In genomic region chr11:45165806-45166603, GRCh38 we compare ENCODE assay signal across 27 cellular contexts.
"Had no signal": no experiment of that assay in that cellular context is flagged by ENCODE, and none has a peak within 500 bp of the region (broad histone marks: within the 10 kb centered on the region; RNA-seq: fewer than 3 reads in every experiment).

No MANE protein-coding gene starts in this region.

- H3K27me3 ChIP-seq: brain microvascular endothelial cell, cardiac muscle cell had no signal

- H3K27ac Mint-ChIP-seq: activated B cell treated with CpG ODN at 0.5 μM for 24 hours; activated CD4-positive, alpha-beta T cell treated with anti-CD3 and anti-CD28 coated beads, Interleukin-2, amount 10 ng/mL, durations not matched to agents 24 days and 14 days; activated CD8-positive, alpha-beta memory T cell treated with anti-CD3 and anti-CD28 coated beads, Interleukin-2, amount 10 ng/mL, durations not matched to agents 7 days and 5 days; activated naive CD4-positive, alpha-beta T cell treated with anti-CD3 and anti-CD28 coated beads for 36 hours; activated naive CD8-positive, alpha-beta T cell; activated T-helper 17 cell treated with anti-CD3 and anti-CD28 coated beads, Interleukin-2, amount 50 U/mL, for 72 hours; T-cell had no signal

- DNase-seq: activated B cell treated with CpG ODN at 0.5 μM for 24 hours; activated CD4-positive, alpha-beta T cell treated with anti-CD3 and anti-CD28 coated beads for 1 hour; activated CD4-positive, alpha-beta T cell treated with anti-CD3 and anti-CD28 coated beads, Interleukin-2, amount 10 ng/mL, durations not matched to agents 24 days and 14 days; activated CD4-positive, alpha-beta T cell treated with anti-CD3 and anti-CD28 coated beads, Interleukin-2, amount 50 U/mL, for 48 hours; activated CD8-positive, alpha-beta memory T cell treated with anti-CD3 and anti-CD28 coated beads, Interleukin-2, amount 10 ng/mL, durations not matched to agents 7 days and 5 days; activated gamma-delta T cell; activated naive CD4-positive, alpha-beta T cell treated with anti-CD3 and anti-CD28 coated beads for 36 hours; activated T-cell treated with anti-CD3 and anti-CD28 coated beads, Interleukin-2, amount 50 U/mL, for 4 hours; amygdala; brain microvascular endothelial cell; Karpas-422; MM.1S; NCI-H1105; NCI-H1436; NCI-H1694 treated with DMSO at 0.1 percent for 48 hours; NCI-H510A treated with DMSO at 0.1 percent for 48 hours; NCI-H69; NK-92 treated with Interleukin-12 subunit alpha and Interleukin-12 subunit beta, amount 100 ng/mL, for 24 hours; SIG-M5; T-cell; T-helper 2 cell; T1000 had no signal

- H3K36me3 ChIP-seq: brain microvascular endothelial cell, cardiac muscle cell had no signal

- H3K4me1 Mint-ChIP-seq: activated CD4-positive, alpha-beta T cell treated with anti-CD3 and anti-CD28 coated beads, Interleukin-2, amount 10 ng/mL, durations not matched to agents 24 days and 14 days had no signal

- H3K4me3 ChIP-seq: cardiac muscle cell had no signal

- H3K9me3 Mint-ChIP-seq: activated B cell treated with CpG ODN at 0.5 μM for 24 hours; activated CD4-positive, alpha-beta T cell treated with anti-CD3 and anti-CD28 coated beads, Interleukin-2, amount 10 ng/mL, durations not matched to agents 24 days and 14 days; activated naive CD4-positive, alpha-beta T cell treated with anti-CD3 and anti-CD28 coated beads for 36 hours; activated T-cell treated with anti-CD3 and anti-CD28 coated beads, Interleukin-2, amount 50 U/mL, for 4 hours; activated T-helper 17 cell treated with anti-CD3 and anti-CD28 coated beads, Interleukin-2, amount 50 U/mL, for 72 hours; T-cell had no signal

- H3K4me3 Mint-ChIP-seq: activated B cell treated with CpG ODN at 0.5 μM for 24 hours; activated CD4-positive, alpha-beta T cell treated with anti-CD3 and anti-CD28 coated beads, Interleukin-2, amount 10 ng/mL, durations not matched to agents 24 days and 14 days; activated CD8-positive, alpha-beta memory T cell treated with anti-CD3 and anti-CD28 coated beads, Interleukin-2, amount 10 ng/mL, durations not matched to agents 7 days and 5 days; activated naive CD4-positive, alpha-beta T cell treated with anti-CD3 and anti-CD28 coated beads for 36 hours; activated naive CD8-positive, alpha-beta T cell; activated T-cell treated with anti-CD3 and anti-CD28 coated beads, Interleukin-2, amount 50 U/mL, for 4 hours; activated T-helper 17 cell treated with anti-CD3 and anti-CD28 coated beads, Interleukin-2, amount 50 U/mL, for 72 hours; T-cell had no signal

- H3K27me3 Mint-ChIP-seq: activated B cell treated with CpG ODN at 0.5 μM for 24 hours; activated CD4-positive, alpha-beta T cell treated with anti-CD3 and anti-CD28 coated beads, Interleukin-2, amount 10 ng/mL, durations not matched to agents 24 days and 14 days; activated CD8-positive, alpha-beta memory T cell treated with anti-CD3 and anti-CD28 coated beads, Interleukin-2, amount 10 ng/mL, durations not matched to agents 7 days and 5 days; activated naive CD8-positive, alpha-beta T cell; activated T-helper 17 cell treated with anti-CD3 and anti-CD28 coated beads, Interleukin-2, amount 50 U/mL, for 72 hours; T-cell had no signal

- FAIRE-seq: RCC 7860, TTC549 had no signal

- ATAC-seq: activated CD8-positive, alpha-beta memory T cell treated with anti-CD3 and anti-CD28 coated beads, Interleukin-2, amount 10 ng/mL, durations not matched to agents 7 days and 5 days; activated T-cell treated with anti-CD3 and anti-CD28 coated beads, Interleukin-2, amount 50 U/mL, for 4 hours; activated T-helper 17 cell treated with anti-CD3 and anti-CD28 coated beads, Interleukin-2, amount 50 U/mL, for 72 hours; T-cell had no signal

- H3K27ac ChIP-seq: brain microvascular endothelial cell, cardiac muscle cell had no signal

- H3K36me3 Mint-ChIP-seq: activated CD8-positive, alpha-beta memory T cell treated with anti-CD3 and anti-CD28 coated beads, Interleukin-2, amount 10 ng/mL, durations not matched to agents 7 days and 5 days; T-cell had no signal
